In genomic region chr20:47802975-47803374, GRCh38 we compare ENCODE assay signal across 17 cellular contexts. TPM values are rescaled to one million over a fixed set of nuclear protein-coding genes. Genes with fewer than 3 reads are reported as not detected.
DNase-seq lines count a peak whose midpoint lies in the region; ATAC-seq and TF ChIP-seq lines count a peak whose summit lies in the region.
"Had no signal": no experiment of that assay in that cellular context is flagged by ENCODE, and none has a peak within 500 bp of the region (broad histone marks: within the 10 kb centered on the region; RNA-seq: fewer than 3 reads in every experiment).

No MANE protein-coding gene starts in this region.

- no peaks in the 10 kb centered on the region for H4K20me1 ChIP-seq in neural progenitor cell (ENCODE audit: low read depth)

- no peaks in the 10 kb centered on the region for H3K79me2 ChIP-seq in neural progenitor cell (ENCODE audit: low read depth)

- intact Hi-C loops in CD14-positive monocyte (cut with micrococcal nuclease) = no loop called here

- H3F3A ChIP-seq in neural progenitor cell (ENCODE audit: low read depth) = no peaks in the 10 kb centered on the region

- ATAC-seq in activated naive CD8-positive, alpha-beta T cell treated with anti-CD3 and anti-CD28 coated beads, Interleukin-2, amount 50 U/mL, for 24 hours = no peak
- ATAC-seq: A549 had no signal

- no peaks in the 10 kb centered on the region for H3K27me3 ChIP-seq in neural progenitor cell

- H3K9ac ChIP-seq in neural progenitor cell = no peak overlapping the region

- peaks cover 8% of the 10 kb centered on the region for H3K27me3 Mint-ChIP-seq in activated naive CD8-positive, alpha-beta T cell treated with anti-CD3 and anti-CD28 coated beads for 36 hours
- H3K27me3 Mint-ChIP-seq in activated naive CD8-positive, alpha-beta T cell treated with anti-CD3 and anti-CD28 coated beads, Interleukin-2, amount 50 U/mL, for 24 hours = peaks cover 11% of the 10 kb centered on the region
- H3K27me3 Mint-ChIP-seq in chondrocyte (ENCODE audit: low read depth) (peaks cover 32% of the 10 kb centered on the region), neural progenitor cell (ENCODE audit: insufficient read depth, low read depth) (peaks cover 7% of the 10 kb centered on the region), CD14-positive monocyte (ENCODE audit: low read depth in 3 of 3) (peaks cover 23 to 32% (median 23%) of the 10 kb centered on the region in 3 donors)

- no peak for TF ChIP-seq CTCF in chondrocyte (IDR thresholded peaks at IDR 0.05)
- TF ChIP-seq CTCF in neural progenitor cell (IDR thresholded peaks at IDR 0.05) = no peak
- TF ChIP-seq CTCF in CD14-positive monocyte (IDR thresholded peaks at IDR 0.05) = no peak

- H3K27ac Mint-ChIP-seq in activated naive CD8-positive, alpha-beta T cell treated with anti-CD3 and anti-CD28 coated beads for 36 hours = peak overlapping the region; percentile 49
- no peak overlapping the region for H3K27ac Mint-ChIP-seq in activated naive CD8-positive, alpha-beta T cell treated with anti-CD3 and anti-CD28 coated beads, Interleukin-2, amount 50 U/mL, for 24 hours
- H3K27ac Mint-ChIP-seq in chondrocyte (ENCODE audit: unreplicated experiment) = no peak overlapping the region
- H3K27ac Mint-ChIP-seq in neural progenitor cell = peak overlapping the region; percentile 86
- H3K27ac Mint-ChIP-seq in CD14-positive monocyte = no peak overlapping the region
- H3K27ac Mint-ChIP-seq: CD4-positive, alpha-beta memory T cell had no signal

- no peaks in the 10 kb centered on the region for H3K36me3 ChIP-seq in neural progenitor cell
- H3K36me3 ChIP-seq: HAP-1 had no signal

- no peak for DNase-seq in activated naive CD8-positive, alpha-beta T cell treated with anti-CD3 and anti-CD28 coated beads for 36 hours
- DNase-seq in activated naive CD8-positive, alpha-beta T cell treated with anti-CD3 and anti-CD28 coated beads, Interleukin-2, amount 50 U/mL, for 24 hours = no peak
- DNase-seq in chondrocyte (ENCODE audit: low spot score) (peak; percentile 34), neural progenitor cell (ENCODE audit: low spot score) (no peak), CD14-positive monocyte (ENCODE audit: low spot score) (no peak), NCI-H2227 treated with DMSO at 0.1 percent for 48 hours (lab: John Stamatoyannopoulos, UW) (no peak)
- no peak for DNase-seq in stimulated activated CD4-positive, alpha-beta T cell treated with anti-CD3 and anti-CD28 coated beads, Interleukin-2, amount 100 ng/mL, for 48 hours
- DNase-seq: AML-193; CD4-positive, alpha-beta memory T cell; DMS153; DMS79 treated with DMSO at 0.1 percent for 48 hours; GF-D8 had no signal

- H3K4me3 ChIP-seq in neural progenitor cell = no peak overlapping the region
- H3K4me3 ChIP-seq: A549, HAP-1 had no signal

- H3K36me3 Mint-ChIP-seq in activated naive CD8-positive, alpha-beta T cell treated with anti-CD3 and anti-CD28 coated beads for 36 hours = no peaks in the 10 kb centered on the region
- no peaks in the 10 kb centered on the region for H3K36me3 Mint-ChIP-seq in activated naive CD8-positive, alpha-beta T cell treated with anti-CD3 and anti-CD28 coated beads, Interleukin-2, amount 50 U/mL, for 24 hours (ENCODE audit: low read depth)
- no peaks in the 10 kb centered on the region for H3K36me3 Mint-ChIP-seq in chondrocyte (ENCODE audit: low read depth)
- H3K36me3 Mint-ChIP-seq in neural progenitor cell = no peaks in the 10 kb centered on the region
- H3K36me3 Mint-ChIP-seq in CD14-positive monocyte = peaks cover 0 to 2% of the 10 kb centered on the region in 2 donors
- H3K36me3 Mint-ChIP-seq: CD4-positive, alpha-beta memory T cell had no signal

- no peak overlapping the region for H3K27ac ChIP-seq in neural progenitor cell
- H3K27ac ChIP-seq: 22Rv1, A549, C4-2B, HL-60 had no signal

- H3K4me1 Mint-ChIP-seq in activated naive CD8-positive, alpha-beta T cell treated with anti-CD3 and anti-CD28 coated beads for 36 hours = no peaks in the 10 kb centered on the region
- no peaks in the 10 kb centered on the region for H3K4me1 Mint-ChIP-seq in activated naive CD8-positive, alpha-beta T cell treated with anti-CD3 and anti-CD28 coated beads, Interleukin-2, amount 50 U/mL, for 24 hours
- H3K4me1 Mint-ChIP-seq in chondrocyte (ENCODE audit: low read depth) (no peaks in the 10 kb centered on the region), neural progenitor cell (peaks cover 7% of the 10 kb centered on the region), CD14-positive monocyte (peaks cover 12% of the 10 kb centered on the region)
- H3K4me1 Mint-ChIP-seq: CD4-positive, alpha-beta memory T cell had no signal

- no peak overlapping the region for H3K4me2 ChIP-seq in neural progenitor cell
- H3K4me2 ChIP-seq: A549 had no signal

- H3K9me3 Mint-ChIP-seq in activated naive CD8-positive, alpha-beta T cell treated with anti-CD3 and anti-CD28 coated beads for 36 hours = no peaks in the 10 kb centered on the region
- H3K9me3 Mint-ChIP-seq in activated naive CD8-positive, alpha-beta T cell treated with anti-CD3 and anti-CD28 coated beads, Interleukin-2, amount 50 U/mL, for 24 hours = no peaks in the 10 kb centered on the region
- H3K9me3 Mint-ChIP-seq in chondrocyte (ENCODE audit: low read depth) = no peaks in the 10 kb centered on the region
- peaks cover 2% of the 10 kb centered on the region for H3K9me3 Mint-ChIP-seq in neural progenitor cell
- H3K9me3 Mint-ChIP-seq in CD14-positive monocyte = no peaks in the 10 kb centered on the region
- H3K9me3 Mint-ChIP-seq: CD4-positive, alpha-beta memory T cell had no signal

- H3K4me3 Mint-ChIP-seq in activated naive CD8-positive, alpha-beta T cell treated with anti-CD3 and anti-CD28 coated beads for 36 hours = no peak overlapping the region
- no peak overlapping the region for H3K4me3 Mint-ChIP-seq in activated naive CD8-positive, alpha-beta T cell treated with anti-CD3 and anti-CD28 coated beads, Interleukin-2, amount 50 U/mL, for 24 hours
- H3K4me3 Mint-ChIP-seq in chondrocyte (ENCODE audit: unreplicated experiment) (no peak overlapping the region), neural progenitor cell (no peak overlapping the region), CD14-positive monocyte (no peak overlapping the region)
- H3K4me3 Mint-ChIP-seq: CD4-positive, alpha-beta memory T cell had no signal

- H3K9me3 ChIP-seq in neural progenitor cell (ENCODE audit: low read depth) = no peaks in the 10 kb centered on the region
- H3K9me3 ChIP-seq: A549, HAP-1 had no signal

- H2AFZ ChIP-seq in neural progenitor cell (replicated peaks) = no peak overlapping the region

- no peaks in the 10 kb centered on the region for H3K4me1 ChIP-seq in neural progenitor cell
- H3K4me1 ChIP-seq: A549, HAP-1 had no signal

RNA-seq across cellular contexts. Expression of gene SULF2, which starts 17.7 kb away (rescaled TPM):
- under 1 TPM; 0.76 to 0.88 TPM for total RNA-seq in activated naive CD8-positive, alpha-beta T cell treated with anti-CD3 and anti-CD28 coated beads for 36 hours
- total RNA-seq in chondrocyte (82.4 to 120 TPM (median 85.7 TPM) in 3 replicates), neural progenitor cell (ENCODE audit: low replicate concordance) (24.0 and 38.0 TPM in 2 replicates)
- 10 to 100 TPM; 60.3 to 75.5 TPM for polyA plus RNA-seq in CD14-positive monocyte

Comparison
In these comparisons a context has a peak if more than half of its experiments do, and no peak if none do; other contexts are left out.
1. H3K27ac Mint-ChIP-seq: peak in activated naive CD8-positive, alpha-beta T cell treated with anti-CD3 and anti-CD28 coated beads for 36 hours (single experiment) and neural progenitor cell (single experiment); none in activated naive CD8-positive, alpha-beta T cell treated with anti-CD3 and anti-CD28 coated beads, Interleukin-2, amount 50 U/mL, for 24 hours (single experiment), chondrocyte (single experiment) and CD14-positive monocyte (0 of 7).
2. RNA of gene SULF2, which starts 17.7 kb away (total RNA-seq): 82.4 to 120 TPM in chondrocyte and 24.0 to 38.0 TPM in neural progenitor cell; 0.76 to 0.88 TPM in activated naive CD8-positive, alpha-beta T cell treated with anti-CD3 and anti-CD28 coated beads for 36 hours; every median in the first group is over 10 times any median in the second.